ENCODE assay signal across 34 cellular contexts in the genomic region with DNA sequence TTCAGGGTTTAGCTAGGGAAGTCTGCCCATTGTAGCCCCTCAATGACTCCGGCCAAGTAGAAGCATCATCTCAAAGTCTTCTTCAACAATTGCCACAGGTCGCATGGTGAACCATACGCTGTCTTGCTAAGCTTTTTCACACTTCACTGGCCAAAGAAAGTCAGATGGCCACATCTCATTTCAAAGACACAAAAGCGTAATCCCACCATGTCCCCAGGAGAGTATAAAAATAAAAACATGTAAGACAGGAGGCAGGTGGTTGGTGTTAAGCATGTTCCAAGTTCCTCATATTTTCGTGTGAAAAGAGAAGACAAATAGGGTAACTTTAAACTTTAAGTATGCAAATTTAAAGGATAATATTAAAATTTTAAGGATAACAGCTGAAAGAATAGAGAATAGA.
"Had no signal": no experiment of that assay in that cellular context is flagged by ENCODE, and none has a peak within 500 bp of the region (broad histone marks: within the 10 kb centered on the region; RNA-seq: fewer than 3 reads in every experiment).

No MANE protein-coding gene starts in this region.

- H3K4me2 ChIP-seq: KMS-11, SK-N-SH had no signal

- H3K9me3 ChIP-seq: adrenal gland, body of pancreas, breast epithelium, SJSA1, SK-N-SH had no signal

- H3K9me3 Mint-ChIP-seq: activated CD4-positive, alpha-beta memory T cell treated with anti-CD3 and anti-CD28 coated beads for 36 hours; activated naive CD4-positive, alpha-beta T cell treated with anti-CD3 and anti-CD28 coated beads for 36 hours; activated naive CD4-positive, alpha-beta T cell treated with anti-CD3 and anti-CD28 coated beads, Interleukin-2, amount 50 U/mL, for 72 hours; activated T-cell treated with anti-CD3 and anti-CD28 coated beads, Interleukin-2, amount 50 U/mL, for 4 hours; activated T-helper 1 cell treated with anti-CD3 and anti-CD28 coated beads, Interleukin-12 subunit alpha, Interleukin-12 subunit beta, Interleukin-2, Interleukin-4 antibody, amounts not matched to agents 30 ng/mL and 10 ng/mL and 1 ng/mL, durations not matched to agents 14 hours and 24 hours and 36 hours; T-helper 1 cell treated with Interleukin-12 subunit alpha and Interleukin-12 subunit beta and Interleukin-4 antibody, amounts not matched to agents 30 μg/mL and 1 μg/mL, for 36 hours; T-helper 2 cell treated with Interferon-gamma antibody and Interleukin-4, amounts not matched to agents 5 μg/mL and 100 μg/mL, for 36 hours; WTC11 had no signal

- H3K27ac ChIP-seq: adrenal gland, body of pancreas, breast epithelium, KMS-11, SJSA1 had no signal

- ATAC-seq: activated naive CD4-positive, alpha-beta T cell treated with anti-CD3 and anti-CD28 coated beads, Interleukin-2, amount 50 U/mL, for 72 hours; activated T-cell treated with anti-CD3 and anti-CD28 coated beads, Interleukin-2, amount 50 U/mL, for 4 hours; body of pancreas; Panc1; WTC11 had no signal

- H3K27ac Mint-ChIP-seq: activated CD4-positive, alpha-beta memory T cell treated with anti-CD3 and anti-CD28 coated beads for 36 hours; activated naive CD4-positive, alpha-beta T cell treated with anti-CD3 and anti-CD28 coated beads for 36 hours; activated naive CD4-positive, alpha-beta T cell treated with anti-CD3 and anti-CD28 coated beads, Interleukin-2, amount 50 U/mL, for 72 hours; activated T-helper 1 cell treated with anti-CD3 and anti-CD28 coated beads, Interleukin-12 subunit alpha, Interleukin-12 subunit beta, Interleukin-2, Interleukin-4 antibody, amounts not matched to agents 30 ng/mL and 10 ng/mL and 1 ng/mL, durations not matched to agents 14 hours and 24 hours and 36 hours; T-helper 1 cell treated with Interleukin-12 subunit alpha and Interleukin-12 subunit beta and Interleukin-4 antibody, amounts not matched to agents 30 μg/mL and 1 μg/mL, for 36 hours; T-helper 2 cell treated with Interferon-gamma antibody and Interleukin-4, amounts not matched to agents 5 μg/mL and 100 μg/mL, for 36 hours; WTC11 had no signal

- H3K4me1 ChIP-seq: adrenal gland, breast epithelium had no signal

- H3K36me3 ChIP-seq: adrenal gland, breast epithelium, SJSA1 had no signal

- H3K4me3 ChIP-seq: adrenal gland, body of pancreas, breast epithelium, SJSA1 had no signal

- H3K27me3 ChIP-seq: adrenal gland, body of pancreas, breast epithelium, SJSA1 had no signal

- H3K36me3 Mint-ChIP-seq: activated CD4-positive, alpha-beta memory T cell treated with anti-CD3 and anti-CD28 coated beads for 36 hours; activated naive CD4-positive, alpha-beta T cell treated with anti-CD3 and anti-CD28 coated beads, Interleukin-2, amount 50 U/mL, for 72 hours; WTC11 had no signal

- H3K4me3 Mint-ChIP-seq: activated CD4-positive, alpha-beta memory T cell treated with anti-CD3 and anti-CD28 coated beads for 36 hours; activated naive CD4-positive, alpha-beta T cell treated with anti-CD3 and anti-CD28 coated beads for 36 hours; activated T-cell treated with anti-CD3 and anti-CD28 coated beads, Interleukin-2, amount 50 U/mL, for 4 hours; activated T-helper 1 cell treated with anti-CD3 and anti-CD28 coated beads, Interleukin-12 subunit alpha, Interleukin-12 subunit beta, Interleukin-2, Interleukin-4 antibody, amounts not matched to agents 30 ng/mL and 10 ng/mL and 1 ng/mL, durations not matched to agents 14 hours and 24 hours and 36 hours; T-helper 1 cell treated with Interleukin-12 subunit alpha and Interleukin-12 subunit beta and Interleukin-4 antibody, amounts not matched to agents 30 μg/mL and 1 μg/mL, for 36 hours; T-helper 2 cell treated with Interferon-gamma antibody and Interleukin-4, amounts not matched to agents 5 μg/mL and 100 μg/mL, for 36 hours; WTC11 had no signal

- H3K9me2 ChIP-seq: SK-N-SH had no signal

- DNase-seq: activated CD4-positive, alpha-beta memory T cell treated with anti-CD3 and anti-CD28 coated beads for 36 hours; activated CD4-positive, alpha-beta T cell treated with anti-CD3 and anti-CD28 coated beads for 4 hours; activated CD4-positive, alpha-beta T cell treated with anti-CD3 and anti-CD28 coated beads, Interleukin-2, amount 50 U/mL, for 1 hour; activated CD4-positive, CD25-positive, alpha-beta regulatory T cell treated with anti-CD3 and anti-CD28 coated beads, Interleukin-2, amount 50 U/mL, for 72 hours; activated CD8-positive, alpha-beta memory T cell treated with anti-CD3 and anti-CD28 coated beads, Interleukin-2, amount 50 U/mL, for 4 hours; activated gamma-delta T cell treated with Interleukin-2 at 50 U/mL for 16 hours; activated naive CD4-positive, alpha-beta T cell treated with anti-CD3 and anti-CD28 coated beads for 36 hours; activated T-cell treated with anti-CD3 and anti-CD28 coated beads for 4 hours; activated T-cell treated with anti-CD3 and anti-CD28 coated beads, Interleukin-2, amount 50 U/mL, for 4 hours; adrenal gland; body of pancreas; caudate nucleus; cerebellar nuclear complex; NCI-H1092 treated with DMSO at 0.1 percent for 48 hours; NCI-H1417; NCI-H146; NCI-H187; NCI-H2029 treated with DMSO at 0.1 percent for 48 hours; NCI-H2107; NCI-H2171; NCI-H510A treated with DMSO at 0.1 percent for 48 hours; NCI-H69; NK-92 treated with Interleukin-12 subunit alpha and Interleukin-12 subunit beta, amount 100 ng/mL, for 24 hours; SHP77 treated with DMSO at 0.1 percent for 48 hours; SK-N-SH had no signal

- H3K9ac ChIP-seq: KMS-11, SK-N-SH had no signal
